Comparison of ENCODE assay signal across 24 cellular contexts in the genomic region with DNA sequence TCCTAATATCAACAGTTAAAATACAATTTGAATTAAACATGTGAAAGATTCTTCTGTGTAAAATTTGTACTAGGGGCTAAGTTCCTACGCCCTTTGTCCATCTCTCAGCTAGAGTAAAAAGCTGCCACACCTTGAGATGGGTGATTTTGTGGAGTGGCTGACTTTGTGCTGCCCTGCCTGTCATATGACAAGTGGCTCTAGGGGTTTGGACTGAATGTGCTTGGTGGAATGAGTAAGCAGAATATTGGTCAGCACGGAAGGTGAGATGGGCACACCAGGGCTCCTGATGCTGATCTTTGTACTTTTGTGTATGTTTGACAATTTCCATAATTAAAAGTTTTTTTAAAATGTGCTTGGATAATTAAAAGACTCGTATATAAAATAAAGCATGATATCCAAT.
A peak's percentile ranks its signal among the peaks of the same experiment; 100 is the strongest.
DNase-seq lines count a peak whose midpoint lies in the region; ATAC-seq and TF ChIP-seq lines count a peak whose summit lies in the region.
"Had no signal": no experiment of that assay in that cellular context is flagged by ENCODE, and none has a peak within 500 bp of the region (broad histone marks: within the 10 kb centered on the region; RNA-seq: fewer than 3 reads in every experiment).

No MANE protein-coding gene starts in this region.

- no peaks in the 10 kb centered on the region for H4K20me1 ChIP-seq in IMR-90 (ENCODE audit: insufficient read depth, low read length)

- in situ Hi-C loops in IMR-90 (cut with MboI; ENCODE audit: low sequenced_read_pairs): no loop called here

- H3K4ac ChIP-seq in IMR-90 (ENCODE audit: low read depth, low read length) (no peak overlapping the region), mesendoderm (ENCODE audit: low read depth, low read length) (no peak overlapping the region)

- H3K18ac ChIP-seq in IMR-90 (ENCODE audit: low read depth, low read length) (no peak overlapping the region), mesendoderm (ENCODE audit: low read length) (no peak overlapping the region)

- no peak for ATAC-seq in IMR-90 (ENCODE audit: low read depth)
- ATAC-seq: mucosa of descending colon, sciatic nerve had no signal

- peaks cover 4% of the 10 kb centered on the region; the same call in 1 of the 2 replicates for H3K4me1 ChIP-seq in IMR-90 (ENCODE audit: control insufficient read depth, insufficient read depth, low read length)
- peaks cover 8% of the 10 kb centered on the region for H3K4me1 ChIP-seq in mesendoderm (ENCODE audit: control insufficient read depth, low read depth, low read length)

- H4K8ac ChIP-seq in IMR-90 (ENCODE audit: low read depth in 2 of 2, low read length in 2 of 2) (no peak overlapping the region), mesendoderm (ENCODE audit: low read depth, low read length) (no peak overlapping the region)

- H2BK15ac ChIP-seq in IMR-90 (ENCODE audit: low read depth, low read length): no peak overlapping the region
- no peak overlapping the region for H2BK15ac ChIP-seq in mesendoderm (replicated peaks; ENCODE audit: low read depth)

- H3K4me3 ChIP-seq in IMR-90 (ENCODE audit: insufficient read depth, low read depth, low read length) (no peak overlapping the region), epithelial cell of esophagus (ENCODE audit: low read length) (no peak overlapping the region), mesendoderm (ENCODE audit: low read length) (no peak overlapping the region), H7 (ENCODE audit: insufficient read depth, low read depth, low read length) (no peak overlapping the region)
- H3K4me3 ChIP-seq: mucosa of descending colon, SJSA1 had no signal

- no peak overlapping the region for H3K9ac ChIP-seq in IMR-90 (ENCODE audit: low read depth, low read length)
- H3K9ac ChIP-seq in mesendoderm (ENCODE audit: low read length): no peak overlapping the region

- H4K5ac ChIP-seq in IMR-90 (ENCODE audit: low read depth, low read length) (no peak overlapping the region), mesendoderm (ENCODE audit: low read length) (no peak overlapping the region)

- H3K23ac ChIP-seq in IMR-90 (ENCODE audit: low read depth, low read length) (no peak overlapping the region), mesendoderm (ENCODE audit: low read length) (no peak overlapping the region)

- peaks cover 2% of the 10 kb centered on the region; the same call in 1 of the 2 replicates for H3K9me3 ChIP-seq in IMR-90 (ENCODE audit: control insufficient read depth, insufficient read depth, low read length)
- H3K9me3 ChIP-seq: SJSA1 had no signal

- DNase-seq in IMR-90 (no peak), epithelial cell of esophagus (ENCODE audit: low read depth) (peak; percentile 40), mesendoderm (no peak), DMS79 (lab: John Stamatoyannopoulos, UW) (no peak), DMS153 treated with DMSO at 0.1 percent for 48 hours (lab: John Stamatoyannopoulos, UW; ENCODE audit: unreplicated experiment) (no peak), amygdala (lab: John Stamatoyannopoulos, UW) (no peak), H7 (no peak)
- DNase-seq: activated CD8-positive, alpha-beta memory T cell treated with anti-CD3 and anti-CD28 coated beads, Interleukin-2, amount 50 U/mL, for 4 hours; activated gamma-delta T cell; CD8-positive, alpha-beta memory T cell; EL; endodermal cell; HCEC 1CT; KG1; NCI-H1092; NCI-H2029 treated with DMSO at 0.1 percent for 48 hours; NCI-H524; stimulated activated CD4-positive, alpha-beta T cell treated with anti-CD3 and anti-CD28 coated beads, Interleukin-1b, Interleukin-23, amount 100 ng/mL, for 48 hours; T-helper 9 cell had no signal

- H3K79me1 ChIP-seq in IMR-90 (ENCODE audit: low read depth in 1 of 2, low read length in 2 of 2) (no peaks in the 10 kb centered on the region), mesendoderm (ENCODE audit: low read length) (no peaks in the 10 kb centered on the region)

- no peak overlapping the region for H2AK9ac ChIP-seq in IMR-90 (replicated peaks; ENCODE audit: low read depth, low read length, poor library complexity)

- no peak overlapping the region for H2BK20ac ChIP-seq in IMR-90 (ENCODE audit: low read depth, low read length)

- no TSS peak for BruUV-seq in IMR-90 (replicated peaks; lab: Mats Ljungman, UMichigan)

- H2AK5ac ChIP-seq in IMR-90 (ENCODE audit: low read depth, low read length) (peak overlapping the region; percentile 1; the same call in 1 of the 2 replicates), mesendoderm (ENCODE audit: low read length) (peak overlapping the region; percentile 90)

- no peaks in the 10 kb centered on the region for H3K79me2 ChIP-seq in mesendoderm (ENCODE audit: control insufficient read depth, insufficient read depth, low read length)

- no CpG with 5 or more reads among the region's 3 CpGs for WGBS in IMR-90 (ENCODE audit: extremely low coverage in 2 of 2, insufficient read length in 1 of 2), 2 experiments
- WGBS in mesendoderm (ENCODE audit: extremely low coverage, insufficient coverage, low lambda C conversion rate): no CpG with 5 or more reads among the region's 3 CpGs

- TF ChIP-seq CTCF in C4-2B (conservative IDR thresholded peaks at IDR 0.05) (no peak), IMR-90 (conservative IDR thresholded peaks at IDR 0.05; ENCODE audit: low read depth, low read length) (no peak), epithelial cell of esophagus (IDR thresholded peaks at IDR 0.05; ENCODE audit: insufficient read depth, low read depth, low read length, missing control alignments) (no peak)

- no peak for TF ChIP-seq POLR2A in IMR-90 (IDR thresholded peaks at IDR 0.05; ENCODE audit: low read depth, low read length)

- H2BK120ac ChIP-seq in IMR-90 (ENCODE audit: low read depth, low read length): no peak overlapping the region
- no peak overlapping the region for H2BK120ac ChIP-seq in mesendoderm (ENCODE audit: low read depth, low read length)

- CTCF ChIA-PET in IMR-90 (lab: Yijun Ruan, JAX): no interaction called here

- POLR2A ChIA-PET in IMR-90 (lab: Charles Lee; ENCODE audit: unreplicated experiment): no interaction called here

- H3K4me2 ChIP-seq in IMR-90 (ENCODE audit: low read depth, low read length) (no peak overlapping the region), mesendoderm (ENCODE audit: low read length) (no peak overlapping the region)

- H3K27me3 ChIP-seq in IMR-90 (ENCODE audit: control insufficient read depth, insufficient read depth, low read length) (no peaks in the 10 kb centered on the region), mesendoderm (ENCODE audit: insufficient read depth, low read length, poor library complexity) (no peaks in the 10 kb centered on the region), H7 (ENCODE audit: control insufficient read depth, insufficient read depth, low read length) (no peaks in the 10 kb centered on the region)
- H3K27me3 ChIP-seq: neutrophil, SJSA1 had no signal

- H2AFZ ChIP-seq in IMR-90 (replicated peaks; ENCODE audit: low read length, poor library complexity): no peak overlapping the region

- H2BK5ac ChIP-seq in IMR-90 (ENCODE audit: low read depth, low read length, poor library complexity, severe bottlenecking) (no peak overlapping the region), mesendoderm (ENCODE audit: low read length) (no peak overlapping the region)

- no peak for TF ChIP-seq RAD21 in IMR-90 (IDR thresholded peaks at IDR 0.05; ENCODE audit: low read length)

- dilution Hi-C loops in IMR-90 (cut with HindIII; ENCODE audit: low sequenced_read_pairs, unreplicated experiment): no loop called here

- H4K91ac ChIP-seq in IMR-90 (ENCODE audit: insufficient read depth, low read depth, low read length): no peak overlapping the region

- H3K9me1 ChIP-seq in IMR-90 (ENCODE audit: insufficient read depth, low read length): no peaks in the 10 kb centered on the region; the same call in 1 of the 2 replicates

- H3K36me3 ChIP-seq in IMR-90 (ENCODE audit: control insufficient read depth, insufficient read depth, low read length): no peaks in the 10 kb centered on the region
- no peaks in the 10 kb centered on the region for H3K36me3 ChIP-seq in mesendoderm (ENCODE audit: control insufficient read depth, insufficient read depth, low read length)
- H3K36me3 ChIP-seq in H7 (replicated peaks; ENCODE audit: control insufficient read depth, insufficient read depth, low read length): no peaks in the 10 kb centered on the region
- H3K36me3 ChIP-seq: neutrophil, SJSA1 had no signal

- H3K27ac ChIP-seq in C4-2B: peak overlapping the region; percentile 81; the same call in 1 of the 2 replicates
- H3K27ac ChIP-seq in IMR-90 (ENCODE audit: insufficient read depth, low read length): no peak overlapping the region
- H3K27ac ChIP-seq in mesendoderm (ENCODE audit: low read depth, low read length): no peak overlapping the region
- H3K27ac ChIP-seq: neutrophil, SJSA1 had no signal

- H3K56ac ChIP-seq in IMR-90 (ENCODE audit: extremely low read depth, insufficient read depth, low read length) (no peak overlapping the region), mesendoderm (ENCODE audit: low read length) (peak overlapping the region; percentile 3)

- intact Hi-C loops in IMR-90 (cut with micrococcal nuclease): no loop called here

- no peak overlapping the region for H3K14ac ChIP-seq in IMR-90 (replicated peaks; ENCODE audit: low read depth, low read length)

TF ChIP-seq in IMR-90, 13 proteins besides CTCF, POLR2A, EP300 and RAD21 (continues in another document):
- TF ChIP-seq MXI1 (IDR thresholded peaks at IDR 0.05; ENCODE audit: borderline replicate concordance, low read depth, low read length) (no peak), NFE2L2 (IDR thresholded peaks at IDR 0.05; ENCODE audit: low read depth, low read length) (no peak), SMC3 (IDR thresholded peaks at IDR 0.05; ENCODE audit: low read depth, low read length) (no peak), BHLHE40 (IDR thresholded peaks at IDR 0.05; ENCODE audit: low read depth, low read length) (no peak), RCOR1 (IDR thresholded peaks at IDR 0.05; ENCODE audit: insufficient replicate concordance, low read length) (no peak), CHD1 (IDR thresholded peaks at IDR 0.05; ENCODE audit: low read depth, low read length) (no peak), FOS (IDR thresholded peaks at IDR 0.05; ENCODE audit: low read depth, low read length) (no peak)
- TF ChIP-seq, protein P1, sequence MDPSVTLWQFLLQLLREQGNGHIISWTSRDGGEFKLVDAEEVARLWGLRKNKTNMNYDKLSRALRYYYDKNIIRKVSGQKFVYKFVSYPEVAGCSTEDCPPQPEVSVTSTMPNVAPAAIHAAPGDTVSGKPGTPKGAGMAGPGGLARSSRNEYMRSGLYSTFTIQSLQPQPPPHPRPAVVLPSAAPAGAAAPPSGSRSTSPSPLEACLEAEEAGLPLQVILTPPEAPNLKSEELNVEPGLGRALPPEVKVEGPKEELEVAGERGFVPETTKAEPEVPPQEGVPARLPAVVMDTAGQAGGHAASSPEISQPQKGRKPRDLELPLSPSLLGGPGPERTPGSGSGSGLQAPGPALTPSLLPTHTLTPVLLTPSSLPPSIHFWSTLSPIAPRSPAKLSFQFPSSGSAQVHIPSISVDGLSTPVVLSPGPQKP (IDR thresholded peaks at IDR 0.05; ENCODE audit: borderline replicate concordance, low read depth, low read length): no peak
